24 cellular contexts compared by ENCODE assay signal in the genomic region with DNA sequence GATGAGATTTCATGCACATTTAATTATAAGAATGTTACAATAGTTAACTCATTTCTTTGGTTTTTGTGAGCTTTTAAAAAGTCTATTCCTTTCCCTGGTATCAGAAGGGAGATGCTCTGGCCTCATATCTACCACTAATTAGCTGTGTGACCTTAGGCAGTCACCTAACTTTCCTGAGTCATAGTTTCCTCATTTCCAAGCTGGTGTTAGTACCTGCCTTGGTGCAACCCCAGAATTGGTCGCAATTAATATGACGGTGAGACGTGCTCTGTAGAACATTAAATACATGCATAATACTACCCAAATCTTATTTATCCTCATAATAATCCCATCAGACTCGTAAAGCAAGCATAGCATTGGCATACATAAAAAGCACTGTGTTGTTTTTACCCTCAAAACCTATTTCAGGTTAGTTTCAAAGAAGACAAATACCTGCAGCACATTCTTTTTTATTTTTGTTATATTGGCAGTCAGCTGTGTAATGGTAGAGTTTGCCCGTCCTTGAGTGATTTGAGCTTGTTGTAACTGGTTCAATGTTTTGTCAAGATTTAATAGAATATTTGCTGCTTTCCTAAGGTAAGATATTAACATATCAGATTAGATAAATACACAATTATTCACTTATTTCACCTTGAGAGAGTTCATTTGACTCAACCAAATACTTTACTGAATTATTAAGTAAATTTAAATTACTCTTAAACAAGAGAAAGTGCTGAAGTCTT. TPM values are rescaled to one million over a fixed set of nuclear protein-coding genes. Genes with fewer than 3 reads are reported as not detected.
"Had no signal": no experiment of that assay in that cellular context is flagged by ENCODE, and none has a peak within 500 bp of the region (broad histone marks: within the 10 kb centered on the region; RNA-seq: fewer than 3 reads in every experiment).

No MANE protein-coding gene starts in this region.

- H3K4me2 ChIP-seq: smooth muscle cell had no signal

- H3K27ac Mint-ChIP-seq: activated B cell treated with CpG ODN at 0.5 μM for 24 hours; activated CD8-positive, alpha-beta T cell treated with anti-CD3 and anti-CD28 coated beads for 36 hours; activated naive CD4-positive, alpha-beta T cell treated with anti-CD3 and anti-CD28 coated beads, Interleukin-2, amount 50 U/mL, for 24 hours; activated naive CD8-positive, alpha-beta T cell treated with anti-CD3 and anti-CD28 coated beads, Interleukin-2, amount 50 U/mL, for 24 hours; activated T-helper 17 cell treated with anti-CD3 and anti-CD28 coated beads, Interleukin-2, amount 50 U/mL, for 72 hours; naive thymus-derived CD4-positive, alpha-beta T cell; stimulated activated naive B cell treated with anti-CD40 and anti-IgM and Interleukin-4, amounts not matched to agents 10 μg/mL and 1 μg/mL and 100 μg/mL, for 72 hours had no signal

- H3K27ac ChIP-seq: gastrocnemius medialis, ovary, psoas muscle, stomach, tibial artery had no signal

- H3K4me1 ChIP-seq: gastrocnemius medialis, psoas muscle, stomach had no signal

- H3K4me1 Mint-ChIP-seq: activated B cell treated with CpG ODN at 0.5 μM for 24 hours; activated naive CD4-positive, alpha-beta T cell treated with anti-CD3 and anti-CD28 coated beads, Interleukin-2, amount 50 U/mL, for 24 hours; activated naive CD8-positive, alpha-beta T cell treated with anti-CD3 and anti-CD28 coated beads, Interleukin-2, amount 50 U/mL, for 24 hours; activated T-helper 17 cell treated with anti-CD3 and anti-CD28 coated beads, Interleukin-2, amount 50 U/mL, for 72 hours; naive thymus-derived CD4-positive, alpha-beta T cell had no signal

- ATAC-seq: activated CD8-positive, alpha-beta T cell treated with anti-CD3 and anti-CD28 coated beads for 36 hours; activated naive CD8-positive, alpha-beta T cell treated with anti-CD3 and anti-CD28 coated beads, Interleukin-2, amount 50 U/mL, for 24 hours; activated T-cell treated with anti-CD3 and anti-CD28 coated beads, Interleukin-2, amount 50 U/mL, for 4 hours; activated T-helper 17 cell treated with anti-CD3 and anti-CD28 coated beads, Interleukin-2, amount 50 U/mL, for 72 hours; gastrocnemius medialis; left cardiac atrium; left ventricle myocardium superior; naive thymus-derived CD4-positive, alpha-beta T cell; psoas muscle; stimulated activated naive B cell treated with anti-CD40 and anti-IgM and Interleukin-4, amounts not matched to agents 10 μg/mL and 1 μg/mL and 100 μg/mL, for 72 hours had no signal

- H3K36me3 ChIP-seq: gastrocnemius medialis, ovary, stomach, tibial artery had no signal

- H3K36me3 Mint-ChIP-seq: activated naive CD4-positive, alpha-beta T cell treated with anti-CD3 and anti-CD28 coated beads, Interleukin-2, amount 50 U/mL, for 24 hours; naive thymus-derived CD4-positive, alpha-beta T cell; stimulated activated naive B cell treated with anti-CD40 and anti-IgM and Interleukin-4, amounts not matched to agents 10 μg/mL and 1 μg/mL and 100 μg/mL, for 72 hours had no signal

- H3K4me3 Mint-ChIP-seq: activated B cell treated with CpG ODN at 0.5 μM for 24 hours; activated CD8-positive, alpha-beta T cell treated with anti-CD3 and anti-CD28 coated beads for 36 hours; activated naive CD4-positive, alpha-beta T cell treated with anti-CD3 and anti-CD28 coated beads, Interleukin-2, amount 50 U/mL, for 24 hours; activated naive CD8-positive, alpha-beta T cell treated with anti-CD3 and anti-CD28 coated beads, Interleukin-2, amount 50 U/mL, for 24 hours; activated T-cell treated with anti-CD3 and anti-CD28 coated beads, Interleukin-2, amount 50 U/mL, for 4 hours; activated T-helper 17 cell treated with anti-CD3 and anti-CD28 coated beads, Interleukin-2, amount 50 U/mL, for 72 hours; naive thymus-derived CD4-positive, alpha-beta T cell; stimulated activated naive B cell treated with anti-CD40 and anti-IgM and Interleukin-4, amounts not matched to agents 10 μg/mL and 1 μg/mL and 100 μg/mL, for 72 hours had no signal

- H3K27me3 ChIP-seq: gastrocnemius medialis, ovary, stomach, tibial artery had no signal

- DNase-seq: activated B cell treated with CpG ODN at 0.5 μM for 24 hours; activated CD4-positive, alpha-beta T cell treated with anti-CD3 and anti-CD28 coated beads, Interleukin-2, amount 50 U/mL, for 1 hour; activated CD8-positive, alpha-beta T cell treated with anti-CD3 and anti-CD28 coated beads for 36 hours; activated naive CD8-positive, alpha-beta T cell treated with anti-CD3 and anti-CD28 coated beads, Interleukin-2, amount 50 U/mL, for 24 hours; activated T-cell treated with anti-CD3 and anti-CD28 coated beads, Interleukin-2, amount 50 U/mL, for 4 hours; amygdala; central memory CD4-positive, alpha-beta T cell; dermis blood vessel endothelial cell; effector CD4-positive, alpha-beta T cell; gastrocnemius medialis; glutamatergic neuron; left cardiac atrium; left ventricle myocardium superior; naive thymus-derived CD4-positive, alpha-beta T cell; ovary; psoas muscle; stimulated activated CD4-positive, alpha-beta T cell treated with anti-CD3 and anti-CD28 coated beads, Interleukin-1b, Interleukin-23, amount 100 ng/mL, for 48 hours; stimulated activated naive B cell treated with anti-CD40 and anti-IgM and Interleukin-4, amounts not matched to agents 10 μg/mL and 1 μg/mL and 100 μg/mL, for 72 hours; stomach; T-helper 2 cell; tibial artery had no signal

- H3K4me3 ChIP-seq: gastrocnemius medialis, ovary, psoas muscle, smooth muscle cell, stomach, tibial artery had no signal

- H3K9me3 Mint-ChIP-seq: activated B cell treated with CpG ODN at 0.5 μM for 24 hours; activated CD8-positive, alpha-beta T cell treated with anti-CD3 and anti-CD28 coated beads for 36 hours; activated naive CD4-positive, alpha-beta T cell treated with anti-CD3 and anti-CD28 coated beads, Interleukin-2, amount 50 U/mL, for 24 hours; activated naive CD8-positive, alpha-beta T cell treated with anti-CD3 and anti-CD28 coated beads, Interleukin-2, amount 50 U/mL, for 24 hours; activated T-cell treated with anti-CD3 and anti-CD28 coated beads, Interleukin-2, amount 50 U/mL, for 4 hours; activated T-helper 17 cell treated with anti-CD3 and anti-CD28 coated beads, Interleukin-2, amount 50 U/mL, for 72 hours; naive thymus-derived CD4-positive, alpha-beta T cell had no signal

- H3K9me3 ChIP-seq: gastrocnemius medialis, ovary, psoas muscle, stomach, tibial artery had no signal

RNA-seq across cellular contexts. Expression of gene LAMB1, which starts 31.0 kb away (rescaled TPM):
- total RNA-seq: activated B cell treated with CpG ODN at 0.5 μM for 24 hours; activated T-helper 17 cell treated with anti-CD3 and anti-CD28 coated beads, Interleukin-2, amount 50 U/mL, for 72 hours; naive thymus-derived CD4-positive, alpha-beta T cell had no signal
